ENCODE assay signal across 8 cellular contexts in the genomic region with DNA sequence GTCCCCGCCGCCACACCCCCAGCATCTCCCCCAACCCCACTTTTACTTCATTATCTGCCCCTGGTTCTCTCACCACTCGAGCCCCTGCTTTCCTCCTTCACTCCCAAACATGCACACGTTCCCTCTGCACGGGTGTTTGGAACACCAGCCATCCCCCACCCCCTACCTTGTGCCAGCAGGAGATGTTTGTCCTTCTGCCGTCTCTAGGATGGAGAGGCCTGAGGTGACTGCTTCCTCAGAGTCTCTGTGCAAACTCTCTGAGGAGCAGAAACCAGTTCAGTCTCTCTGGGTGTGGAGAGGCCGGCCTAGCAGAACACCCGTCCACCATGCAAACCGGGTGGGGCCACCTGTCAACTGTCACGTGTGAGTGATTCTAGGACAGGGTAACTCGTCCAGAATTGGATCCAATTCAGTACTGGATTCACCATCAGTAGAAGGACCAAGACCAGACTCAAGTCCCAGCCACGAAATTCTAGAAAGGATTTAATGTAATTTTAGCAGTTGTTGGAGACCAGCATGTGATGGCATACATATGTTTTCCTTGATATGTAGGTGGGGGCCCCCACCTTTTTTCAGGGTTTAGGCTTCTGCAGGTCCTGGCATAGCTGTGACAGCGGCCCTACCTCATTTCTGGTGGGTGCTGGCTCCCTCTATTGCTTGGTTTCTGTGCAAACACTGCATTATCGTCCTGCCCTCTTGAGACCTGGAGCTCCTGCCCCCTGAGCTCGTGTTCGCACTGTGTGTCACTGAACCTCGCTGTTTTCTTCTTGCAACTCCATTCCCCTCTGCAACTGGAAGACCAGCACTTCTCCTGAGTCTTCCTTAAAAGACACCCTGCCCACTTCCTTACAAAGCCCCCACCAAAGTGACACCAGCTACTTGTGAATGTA. TPM values are rescaled to one million over a fixed set of nuclear protein-coding genes. Genes with fewer than 3 reads are reported as not detected.
A peak's percentile ranks its signal among the peaks of the same experiment; 100 is the strongest.
DNase-seq lines count a peak whose midpoint lies in the region; ATAC-seq and TF ChIP-seq lines count a peak whose summit lies in the region.

A gene with protein sequence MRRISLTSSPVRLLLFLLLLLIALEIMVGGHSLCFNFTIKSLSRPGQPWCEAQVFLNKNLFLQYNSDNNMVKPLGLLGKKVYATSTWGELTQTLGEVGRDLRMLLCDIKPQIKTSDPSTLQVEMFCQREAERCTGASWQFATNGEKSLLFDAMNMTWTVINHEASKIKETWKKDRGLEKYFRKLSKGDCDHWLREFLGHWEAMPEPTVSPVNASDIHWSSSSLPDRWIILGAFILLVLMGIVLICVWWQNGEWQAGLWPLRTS (minus strand): TSS at position 259 of the 890 bp plus-strand sequence. CDS start 7,212 bp downstream, outside the sequence.

- no peak within 1 kb of the TSS for H3K4me3 ChIP-seq in H7 (ENCODE audit: insufficient read depth, low read depth, low read length)
- H3K4me3 ChIP-seq in fibroblast of mammary gland (ENCODE audit: control insufficient read depth, low read depth, low read length) = peak within 1 kb of the TSS; percentile 12
- peak within 1 kb of the TSS; percentile 41 to 48 (median 44) for H3K4me3 ChIP-seq in skeletal muscle tissue (ENCODE audit: low read length in 3 of 3)

- DNase-seq in H7 (peak; percentile 67), T-helper 17 cell (no peak), fibroblast of mammary gland (ENCODE audit: low read depth) (no peak), NCI-H345 (lab: John Stamatoyannopoulos, UW) (no peak), middle frontal gyrus (ENCODE audit: extremely low spot score, low spot score) (no peak), superior temporal gyrus (ENCODE audit: extremely low spot score) (no peak), epidermal melanocyte (ENCODE audit: insufficient read length, low spot score) (no peak)

- peaks cover 32 to 39% (median 37%) of the 10 kb centered on the region in 3 donors for H3K4me1 ChIP-seq in skeletal muscle tissue (ENCODE audit: control insufficient read depth in 3 of 3, insufficient read depth in 3 of 3, low read length in 3 of 3)

- no peak for TF ChIP-seq CTCF in fibroblast of mammary gland (conservative IDR thresholded peaks at IDR 0.05; ENCODE audit: control insufficient read depth, insufficient read depth, low read depth, low read length)

- peaks cover 17% of the 10 kb centered on the region for H3K27me3 Mint-ChIP-seq in T-helper 17 cell

- peak within 1 kb of the TSS in 2 of 3 donors; percentile 28 to 33 for H3K9ac ChIP-seq in skeletal muscle tissue (ENCODE audit: low read depth in 1 of 3, low read length in 3 of 3)

- peak within 1 kb of the TSS; percentile 75 for H3K4me3 Mint-ChIP-seq in T-helper 17 cell

- H3K9me3 ChIP-seq in T-helper 17 cell (ENCODE audit: control insufficient read depth, low read length, poor library complexity, severe bottlenecking) (no peaks in the 10 kb centered on the region), skeletal muscle tissue (ENCODE audit: control insufficient read depth in 3 of 3, low read length in 3 of 3) (no peaks in the 10 kb centered on the region)

- H3K36me3 Mint-ChIP-seq in T-helper 17 cell (ENCODE audit: low read depth) = peaks cover 2% of the 10 kb centered on the region

- peak within 1 kb of the TSS; percentile 75 for H3K27ac ChIP-seq in skeletal muscle tissue (ENCODE audit: low read depth, low read length)

- peaks cover 34% of the 10 kb centered on the region for H3K4me1 Mint-ChIP-seq in T-helper 17 cell

- H3K27me3 ChIP-seq in H7 (ENCODE audit: control insufficient read depth, insufficient read depth, low read length) = no peaks in the 10 kb centered on the region; the same call in 1 of the 2 replicates
- no peaks in the 10 kb centered on the region for H3K27me3 ChIP-seq in skeletal muscle tissue (ENCODE audit: control insufficient read depth in 3 of 3, insufficient read depth in 3 of 3, low read length in 3 of 3)

- no peaks in the 10 kb centered on the region for H3K36me3 ChIP-seq in H7 (replicated peaks; ENCODE audit: control insufficient read depth, insufficient read depth, low read length)
- no peaks in the 10 kb centered on the region for H3K36me3 ChIP-seq in skeletal muscle tissue (ENCODE audit: control insufficient read depth in 3 of 3, insufficient read depth in 3 of 3, low read length in 3 of 3)

- peak within 1 kb of the TSS; percentile 87 for H3K27ac Mint-ChIP-seq in T-helper 17 cell

- ATAC-seq in T-helper 17 cell = no peak

RNA-seq across cellular contexts. Expression of the gene that starts here (rescaled TPM):
- not detected in 2 replicates for total RNA-seq in H7 (2014; rRNA removed; shearing (Covaris generic))
- total RNA-seq in T-helper 17 cell (under 1 TPM in 1 of 2 donors, not detected in 1; 0.55 TPM), skeletal muscle tissue (1.0 TPM)

Comparison
In these comparisons a context has a peak if more than half of its experiments do, and no peak if none do; other contexts are left out.
1. Peak in DNase-seq in H7; RNA of the gene not detected or under 1 TPM.